Comparison of ENCODE assay signal across 3 cellular contexts in the genomic region with DNA sequence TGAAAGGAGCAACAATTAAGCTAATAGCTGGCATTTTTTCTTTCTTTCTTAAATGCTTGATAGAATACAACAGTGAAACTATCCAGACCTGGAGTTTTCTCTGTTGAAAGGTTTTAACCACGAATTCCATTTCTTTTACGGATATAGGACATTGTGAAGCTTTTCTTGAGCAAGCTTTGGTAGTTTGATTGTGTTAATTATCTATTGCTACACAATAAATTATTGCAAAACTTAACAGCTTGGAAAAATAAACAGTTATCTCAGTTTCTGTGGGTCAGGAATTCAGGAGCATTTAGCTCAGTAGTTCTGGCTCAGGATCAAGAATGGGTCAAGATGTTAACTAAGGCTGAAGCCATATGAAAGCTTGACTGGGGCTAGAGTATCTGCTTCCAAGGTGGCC.
TF ChIP-seq lines count a peak whose summit lies in the region.

No MANE protein-coding gene starts in this region.

TF ChIP-seq in liver, 16 proteins besides CTCF, POLR2A, EP300 and RAD21:
- TF ChIP-seq JUND (IDR thresholded peaks at IDR 0.05) (peak in 1 of 2 donors; percentile 46), GABPA (IDR thresholded peaks at IDR 0.05 in 1 of 2, conservative IDR thresholded peaks at IDR 0.05 in 1 of 2) (peak in 1 of 2 donors; percentile 31), TAF1 (conservative IDR thresholded peaks at IDR 0.05) (no peak), HNF4G (IDR thresholded peaks at IDR 0.05) (no peak), RXRA (IDR thresholded peaks at IDR 0.05) (peak; percentile 32 to 48), FOXA1 (IDR thresholded peaks at IDR 0.05) (no peak), MAX (IDR thresholded peaks at IDR 0.05) (no peak), NR2F2 (IDR thresholded peaks at IDR 0.05) (peak; percentile 17), HNF4A (conservative IDR thresholded peaks at IDR 0.05) (peak; percentile 29 to 46), SP1 (IDR thresholded peaks at IDR 0.05) (peak; percentile 32), ATF3 (IDR thresholded peaks at IDR 0.05) (no peak), EGR1 (IDR thresholded peaks at IDR 0.05; ENCODE audit: low read depth in 2 of 2) (peak in 1 of 2 donors; percentile 33), YY1 (IDR thresholded peaks at IDR 0.05) (no peak), FOXA2 (IDR thresholded peaks at IDR 0.05) (peak; percentile 21), REST (IDR thresholded peaks at IDR 0.05) (no peak)
- TF ChIP-seq, protein P1, sequence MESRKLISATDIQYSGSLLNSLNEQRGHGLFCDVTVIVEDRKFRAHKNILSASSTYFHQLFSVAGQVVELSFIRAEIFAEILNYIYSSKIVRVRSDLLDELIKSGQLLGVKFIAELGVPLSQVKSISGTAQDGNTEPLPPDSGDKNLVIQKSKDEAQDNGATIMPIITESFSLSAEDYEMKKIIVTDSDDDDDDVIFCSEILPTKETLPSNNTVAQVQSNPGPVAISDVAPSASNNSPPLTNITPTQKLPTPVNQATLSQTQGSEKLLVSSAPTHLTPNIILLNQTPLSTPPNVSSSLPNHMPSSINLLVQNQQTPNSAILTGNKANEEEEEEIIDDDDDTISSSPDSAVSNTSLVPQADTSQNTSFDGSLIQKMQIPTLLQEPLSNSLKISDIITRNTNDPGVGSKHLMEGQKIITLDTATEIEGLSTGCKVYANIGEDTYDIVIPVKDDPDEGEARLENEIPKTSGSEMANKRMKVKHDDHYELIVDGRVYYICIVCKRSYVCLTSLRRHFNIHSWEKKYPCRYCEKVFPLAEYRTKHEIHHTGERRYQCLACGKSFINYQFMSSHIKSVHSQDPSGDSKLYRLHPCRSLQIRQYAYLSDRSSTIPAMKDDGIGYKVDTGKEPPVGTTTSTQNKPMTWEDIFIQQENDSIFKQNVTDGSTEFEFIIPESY (IDR thresholded peaks at IDR 0.05) = peak; percentile 14
TF ChIP-seq in liver: peak in this region for 9.

TF ChIP-seq in HepG2, 621 proteins besides CTCF, POLR2A, EP300 and RAD21:
- TF ChIP-seq THAP9 (CRISPR knock-in tag; IDR thresholded peaks at IDR 0.05; ENCODE audit: borderline replicate concordance) = no peak
- TF ChIP-seq ZNF546 (CRISPR knock-in tag; conservative IDR thresholded peaks at IDR 0.05) = no peak
- TF ChIP-seq ZMYM4 (CRISPR knock-in tag; IDR thresholded peaks at IDR 0.05) = no peak

TF ChIP-seq in K562, 482 proteins besides CTCF, POLR2A, EP300 and RAD21:
- TF ChIP-seq NFIC (IDR thresholded peaks at IDR 0.05) (0 out of 2 replicates have a peak, but pooled peaks have one; percentile 18), NEUROD1 (IDR thresholded peaks at IDR 0.05; ENCODE audit: borderline replicate concordance, low read depth, low read length, partially characterized antibody) (no peak)
